13 cellular contexts compared by ENCODE assay signal in genomic region chr19:47726467-47726866, GRCh38. TPM values are rescaled to one million over a fixed set of nuclear protein-coding genes. Genes with fewer than 3 reads are reported as not detected.
DNase-seq lines count a peak whose midpoint lies in the region; ATAC-seq and TF ChIP-seq lines count a peak whose summit lies in the region.
"Had no signal": no experiment of that assay in that cellular context is flagged by ENCODE, and none has a peak within 500 bp of the region (broad histone marks: within the 10 kb centered on the region; RNA-seq: fewer than 3 reads in every experiment).

No MANE protein-coding gene starts in this region.

- 53 to 73% methylated on average over 4 of the region's 4 CpGs for WGBS in GM23248 (ENCODE audit: low coverage in 1 of 2, low lambda C conversion rate in 2 of 2, missing lambda C conversion rate in 2 of 2), 2 experiments

- H3F3A ChIP-seq in GM23248 (ENCODE audit: insufficient read depth): peaks cover 64% of the 10 kb centered on the region

- no peaks in the 10 kb centered on the region for H3K27me3 ChIP-seq in GM23248 (replicated peaks; ENCODE audit: insufficient read depth)
- H3K27me3 ChIP-seq in RWPE2 (ENCODE audit: insufficient read depth, poor library complexity, severe bottlenecking): no peaks in the 10 kb centered on the region
- no peaks in the 10 kb centered on the region for H3K27me3 ChIP-seq in fibroblast of lung (ENCODE audit: control insufficient read depth, insufficient read depth, low read length)
- no peaks in the 10 kb centered on the region for H3K27me3 ChIP-seq in stomach smooth muscle (ENCODE audit: control insufficient read depth in 1 of 2, insufficient read depth in 2 of 2, low read length in 2 of 2)

- ATAC-seq in RWPE2 (ENCODE audit: low read depth) (no peak), GM21825 (IDR thresholded peaks at IDR 0.05; ENCODE audit: unreplicated experiment) (no peak), HG03442 (IDR thresholded peaks at IDR 0.05; ENCODE audit: unreplicated experiment) (no peak)
- ATAC-seq: activated naive CD4-positive, alpha-beta T cell treated with anti-CD3 and anti-CD28 coated beads, Interleukin-2, amount 50 U/mL, for 72 hours; Panc1 had no signal

- H3K79me2 ChIP-seq in GM23248 (ENCODE audit: insufficient read depth) (peaks cover 79% of the 10 kb centered on the region), fibroblast of lung (ENCODE audit: control insufficient read depth, insufficient read depth, low read length) (peaks cover 61% of the 10 kb centered on the region)

- H3K9me3 ChIP-seq in GM23248 (ENCODE audit: low read depth) (no peaks in the 10 kb centered on the region), RWPE2 (ENCODE audit: severe bottlenecking) (no peaks in the 10 kb centered on the region), fibroblast of lung (ENCODE audit: control insufficient read depth, insufficient read depth, low read depth, low read length) (no peaks in the 10 kb centered on the region), stomach smooth muscle (ENCODE audit: control insufficient read depth in 2 of 2, low read length in 2 of 2) (no peaks in the 10 kb centered on the region)

- H3K4me2 ChIP-seq in GM23248 (ENCODE audit: unreplicated experiment) (peak overlapping the region; percentile 8), fibroblast of lung (ENCODE audit: extremely low read depth, insufficient read depth, low read length) (peak overlapping the region; percentile 5)

- H2AFZ ChIP-seq in GM23248: no peak overlapping the region
- H2AFZ ChIP-seq in fibroblast of lung (ENCODE audit: low read length): no peak overlapping the region

- no peak overlapping the region for H3K9ac ChIP-seq in GM23248
- H3K9ac ChIP-seq in fibroblast of lung (ENCODE audit: insufficient read depth, low read length): no peak overlapping the region
- peak overlapping the region in 1 of 2 donors; percentile 27 for H3K9ac ChIP-seq in stomach smooth muscle (ENCODE audit: low read length in 2 of 2)

- TF ChIP-seq CTCF in RWPE2 (IDR thresholded peaks at IDR 0.05; ENCODE audit: poor library complexity, severe bottlenecking): no peak
- TF ChIP-seq CTCF in fibroblast of lung (conservative IDR thresholded peaks at IDR 0.05 in 1 of 2, IDR thresholded peaks at IDR 0.05 in 1 of 2; ENCODE audit: low read depth in 1 of 2, low read length in 2 of 2): no peak

- H3K4me1 ChIP-seq in GM23248 (ENCODE audit: insufficient read depth): peaks cover 61% of the 10 kb centered on the region
- H3K4me1 ChIP-seq in RWPE2 (ENCODE audit: insufficient read depth, poor library complexity, severe bottlenecking): peaks cover 44% of the 10 kb centered on the region
- peaks cover 47% of the 10 kb centered on the region for H3K4me1 ChIP-seq in fibroblast of lung (ENCODE audit: control insufficient read depth, extremely low read depth, insufficient read depth, low read length)
- peaks cover 52% of the 10 kb centered on the region for H3K4me1 ChIP-seq in stomach smooth muscle (ENCODE audit: control insufficient read depth, insufficient read depth, low read length)

- H4K20me1 ChIP-seq in GM23248 (ENCODE audit: insufficient read depth) (0 out of 2 replicates have a peak, but pooled peaks cover 4% of the 10 kb centered on the region), fibroblast of lung (ENCODE audit: control insufficient read depth, extremely low read depth, insufficient read depth, low read length) (no peaks in the 10 kb centered on the region)

- in situ Hi-C loops in GM23248 (cut with MboI): no loop called here

- H3K4me3 ChIP-seq in GM23248 (no peak overlapping the region), RWPE2 (ENCODE audit: severe bottlenecking) (no peak overlapping the region), fibroblast of lung (replicated peaks in 1 of 4; ENCODE audit: control extremely low read depth in 1 of 4, insufficient read depth in 1 of 4, low read depth in 3 of 4, low read length in 4 of 4) (no peak overlapping the region), stomach smooth muscle (ENCODE audit: low read length in 2 of 2) (no peak overlapping the region)

- DNase-seq in GM23248 (peak; percentile 61), RWPE2 (ENCODE audit: low spot score) (no peak), fibroblast of lung (ENCODE audit: low read depth in 2 of 2) (peak; percentile 83 to 87), SK-N-DZ (ENCODE audit: low spot score) (no peak), NCI-H1694 (lab: John Stamatoyannopoulos, UW) (no peak)
- DNase-seq: activated CD4-positive, alpha-beta T cell treated with anti-CD3 and anti-CD28 coated beads, Interleukin-2, amount 10 ng/mL, durations not matched to agents 24 days and 14 days; DMS 273 treated with DMSO at 0.1 percent for 48 hours; effector memory CD4-positive, alpha-beta T cell had no signal

- H3K36me3 ChIP-seq in GM23248 (ENCODE audit: low read depth): peaks cover 34% of the 10 kb centered on the region
- H3K36me3 ChIP-seq in RWPE2 (ENCODE audit: low read depth): peaks cover 82% of the 10 kb centered on the region
- peaks cover 39% of the 10 kb centered on the region for H3K36me3 ChIP-seq in fibroblast of lung (ENCODE audit: control insufficient read depth, insufficient read depth, low read length)
- H3K36me3 ChIP-seq in stomach smooth muscle (ENCODE audit: control insufficient read depth in 2 of 2, insufficient read depth in 2 of 2, low read length in 2 of 2): peaks cover 32 to 33% of the 10 kb centered on the region in 2 donors

- H3K27ac ChIP-seq in GM23248 (peak overlapping the region; percentile 57), RWPE2 (ENCODE audit: poor library complexity, severe bottlenecking) (peak overlapping the region; percentile 97), fibroblast of lung (ENCODE audit: insufficient read depth, low read length) (peak overlapping the region; percentile 50), stomach smooth muscle (ENCODE audit: low read length) (peak overlapping the region; percentile 58)

- H3K9me2 ChIP-seq in GM23248 (ENCODE audit: insufficient read depth): no peaks in the 10 kb centered on the region

RNA-seq across cellular contexts. Expression of gene EHD2, which starts 13.2 kb away (rescaled TPM):
- 163 and 169 TPM in 2 replicates for total RNA-seq in GM23248 (2014; rRNA removed; shearing (Covaris generic))
- 498 and 517 TPM in 2 replicates for polyA plus RNA-seq in GM23248 (2016; fragmentation: Nextera tagmentation; extraction: Ambion mirVana)
- 106 and 192 TPM in 2 replicates for total RNA-seq in fibroblast of lung
- polyA plus RNA-seq in fibroblast of lung: 96.5 and 97.0 TPM in 2 replicates
- polyA plus RNA-seq in fibroblast of lung (2012): 422 and 520 TPM in 2 replicates
- polyA minus RNA-seq in fibroblast of lung (ENCODE audit: low replicate concordance): 423 and 614 TPM in 2 replicates
- 1.4 and 1.8 TPM in 2 replicates for polyA plus RNA-seq in SK-N-DZ (2014; cell fraction: cytosol; rRNA removed)
- 1.4 and 2.4 TPM in 2 replicates for polyA plus RNA-seq in SK-N-DZ (2014; cell fraction: nucleus; rRNA removed)

RNA-seq across cellular contexts. Expression of gene NOP53, which starts 18.9 kb away (rescaled TPM):
- total RNA-seq in GM23248 (2014; rRNA removed; shearing (Covaris generic)): 58.3 and 62.8 TPM in 2 replicates
- polyA plus RNA-seq in GM23248 (2016; fragmentation: Nextera tagmentation; extraction: Ambion mirVana) (39.8 and 40.7 TPM in 2 replicates), fibroblast of lung (47.2 and 60.8 TPM in 2 replicates)
- 59.6 and 110 TPM in 2 replicates for total RNA-seq in fibroblast of lung
- polyA plus RNA-seq in fibroblast of lung (2012): 151 and 182 TPM in 2 replicates
- 18.5 and 20.5 TPM in 2 replicates for polyA minus RNA-seq in fibroblast of lung (ENCODE audit: low replicate concordance)
- polyA plus RNA-seq in SK-N-DZ (2014; cell fraction: cytosol; rRNA removed): 59.7 and 71.5 TPM in 2 replicates
- 51.6 and 76.7 TPM in 2 replicates for polyA plus RNA-seq in SK-N-DZ (2014; cell fraction: nucleus; rRNA removed)

RNA-seq across cellular contexts. Expression of gene SELENOW, which starts 52.0 kb away (rescaled TPM):
- total RNA-seq in GM23248 (2014; rRNA removed; shearing (Covaris generic)): 436 and 571 TPM in 2 replicates
- polyA plus RNA-seq in GM23248 (2016; fragmentation: Nextera tagmentation; extraction: Ambion mirVana): 558 and 561 TPM in 2 replicates
- 142 and 155 TPM in 2 replicates for total RNA-seq in fibroblast of lung
- polyA plus RNA-seq in fibroblast of lung: 187 and 250 TPM in 2 replicates
- polyA plus RNA-seq in fibroblast of lung (2012): 220 and 279 TPM in 2 replicates
- 261 and 313 TPM in 2 replicates for polyA minus RNA-seq in fibroblast of lung (ENCODE audit: low replicate concordance)
- 93.6 and 100 TPM in 2 replicates for polyA plus RNA-seq in SK-N-DZ (2014; cell fraction: cytosol; rRNA removed)
- 68.9 and 83.5 TPM in 2 replicates for polyA plus RNA-seq in SK-N-DZ (2014; cell fraction: nucleus; rRNA removed)

Comparison
In these comparisons a context has a peak if more than half of its experiments do, and no peak if none do; other contexts are left out.
1. DNase-seq: peak in GM23248 (single experiment) and fibroblast of lung (2 of 2); none in RWPE2 (single experiment), SK-N-DZ (single experiment) and NCI-H1694 (single experiment).
2. Peak in every context shown above with its lines, with median percentiles within 50 percentile points of each other: H3K27ac ChIP-seq.